Comparison of ENCODE assay signal across 8 cellular contexts in the genomic region with DNA sequence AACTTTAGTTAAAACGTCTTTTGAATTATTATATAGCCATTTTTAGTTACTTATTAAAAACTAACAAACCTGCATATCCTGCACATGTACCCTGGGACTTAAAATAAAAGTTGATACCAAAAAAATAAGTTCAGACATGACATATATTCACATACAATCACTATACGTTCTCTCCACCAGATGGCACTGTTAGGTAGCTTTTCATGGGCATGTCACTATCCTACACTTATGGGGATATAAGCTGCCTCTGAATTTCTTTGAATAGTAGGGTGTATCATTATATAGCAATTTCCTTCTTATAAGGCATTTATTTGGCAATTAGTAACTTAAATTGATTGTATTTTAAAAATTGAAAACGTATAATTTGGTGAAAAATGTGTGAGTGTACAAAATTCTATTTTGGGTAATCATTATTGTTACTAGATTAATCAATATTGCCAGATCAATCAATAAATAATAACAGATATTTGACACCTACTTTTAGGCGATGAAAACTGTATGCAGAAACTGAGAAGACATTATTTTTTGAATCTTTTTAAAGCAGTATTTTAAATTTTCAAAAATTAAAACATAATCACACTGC. TPM values are rescaled to one million over a fixed set of nuclear protein-coding genes. Genes with fewer than 3 reads are reported as not detected.
DNase-seq lines count a peak whose midpoint lies in the region; ATAC-seq, FAIRE-seq and TF ChIP-seq lines count a peak whose summit lies in the region.

No MANE protein-coding gene starts in this region.

- 1% methylated on average over 4 of the region's 4 CpGs for WGBS in esophagus muscularis mucosa

- TF ChIP-seq CTCF in Calu3 (IDR thresholded peaks at IDR 0.05; ENCODE audit: unreplicated experiment): peak; percentile 56
- peak; percentile 61 to 70 (median 68) for TF ChIP-seq CTCF in esophagus muscularis mucosa (IDR thresholded peaks at IDR 0.05)

- TF ChIP-seq POLR2A in esophagus muscularis mucosa (IDR thresholded peaks at IDR 0.05; ENCODE audit: low read depth): no peak

- ATAC-seq in GM19025 (IDR thresholded peaks at IDR 0.05; ENCODE audit: low read depth, unreplicated experiment) (peak; percentile 67), HG03196 (IDR thresholded peaks at IDR 0.05; ENCODE audit: unreplicated experiment) (peak; percentile 87)
- ATAC-seq in natural killer cell treated with Interleukin-12 subunit alpha and Interleukin-12 subunit beta and Interleukin-15 and Interleukin-18, amount 100 ng/mL, for 72 hours: peak; percentile 62 to 65

- H3K4me1 Mint-ChIP-seq in Calu3 (ENCODE audit: low read depth, unreplicated experiment): no peaks in the 10 kb centered on the region
- no peaks in the 10 kb centered on the region for H3K4me1 Mint-ChIP-seq in natural killer cell treated with Interleukin-12 subunit alpha and Interleukin-12 subunit beta and Interleukin-15 and Interleukin-18, amount 100 ng/mL, for 72 hours (ENCODE audit: low read depth in 2 of 2)
- H3K4me1 Mint-ChIP-seq in activated T-helper 2 cell treated with anti-CD3 and anti-CD28 coated beads, Interferon-gamma antibody, Interleukin-2, Interleukin-4, amounts not matched to agents 10 μg/mL and 5 μg/mL and 100 μg/mL, durations not matched to agents 14 hours and 24 hours and 36 hours (ENCODE audit: low read depth): no peaks in the 10 kb centered on the region

- no peak overlapping the region for H3K4me3 Mint-ChIP-seq in Calu3 (ENCODE audit: low read depth, unreplicated experiment)
- no peak overlapping the region for H3K4me3 Mint-ChIP-seq in natural killer cell treated with Interleukin-12 subunit alpha and Interleukin-12 subunit beta and Interleukin-15 and Interleukin-18, amount 100 ng/mL, for 72 hours
- H3K4me3 Mint-ChIP-seq in activated T-helper 2 cell treated with anti-CD3 and anti-CD28 coated beads, Interferon-gamma antibody, Interleukin-2, Interleukin-4, amounts not matched to agents 10 μg/mL and 5 μg/mL and 100 μg/mL, durations not matched to agents 14 hours and 24 hours and 36 hours (ENCODE audit: low read depth): no peak overlapping the region

- intact Hi-C loops in Calu3 (cut with micrococcal nuclease; ENCODE audit: unreplicated experiment): loop anchor here (1.0 to 10.0 kb wide), 3 partner anchors 326 to 532 kb away; partner anchors contain the start of gene RDH5
- intact Hi-C loops in esophagus muscularis mucosa (cut with DNase I): loop anchor here (2.0 kb wide), 1 partner anchor 430 kb away; no protein-coding TSS in a partner anchor
- intact Hi-C loops in activated T-helper 2 cell treated with anti-CD3 and anti-CD28 coated beads, Interferon-gamma antibody, Interleukin-2, Interleukin-4, amounts not matched to agents 10 μg/mL and 5 μg/mL and 100 μg/mL, durations not matched to agents 14 hours and 24 hours and 36 hours (cut with micrococcal nuclease): loop anchor here (1.0 to 2.0 kb wide), 2 partner anchors 430 to 464 kb away; no protein-coding TSS in a partner anchor

- H3K4me3 ChIP-seq in esophagus muscularis mucosa: no peak overlapping the region

- peak; percentile 71 for DNase-seq in Calu3
- peak; percentile 31 for DNase-seq in NCI-H2171 (lab: John Stamatoyannopoulos, UW)
- no peak for DNase-seq in esophagus muscularis mucosa (ENCODE audit: extremely low spot score)
- DNase-seq in natural killer cell treated with Interleukin-12 subunit alpha and Interleukin-12 subunit beta and Interleukin-15 and Interleukin-18, amount 100 ng/mL, for 72 hours (ENCODE audit: low spot score): no peak
- DNase-seq in activated T-helper 2 cell treated with anti-CD3 and anti-CD28 coated beads, Interferon-gamma antibody, Interleukin-2, Interleukin-4, amounts not matched to agents 10 μg/mL and 5 μg/mL and 100 μg/mL, durations not matched to agents 14 hours and 24 hours and 36 hours (ENCODE audit: low spot score): no peak

- H3K27me3 ChIP-seq in esophagus muscularis mucosa: no peaks in the 10 kb centered on the region

- no peak overlapping the region for H3K27ac ChIP-seq in esophagus muscularis mucosa (replicated peaks in 1 of 4)

- CTCF ChIA-PET in Calu3 (lab: Charles Lee): interaction anchor here (0.6 to 1.2 kb wide), 3 partner anchors 430 to 532 kb away, joined by 3 to 15 read pairs (median 4); no protein-coding TSS in a partner anchor

- peak; percentile 91 for FAIRE-seq in TTC549 (lab: Jason Lieb, UNC)

- H3K27ac Mint-ChIP-seq in Calu3 (ENCODE audit: unreplicated experiment): no peak overlapping the region
- H3K27ac Mint-ChIP-seq in natural killer cell treated with Interleukin-12 subunit alpha and Interleukin-12 subunit beta and Interleukin-15 and Interleukin-18, amount 100 ng/mL, for 72 hours: no peak overlapping the region
- no peak overlapping the region for H3K27ac Mint-ChIP-seq in activated T-helper 2 cell treated with anti-CD3 and anti-CD28 coated beads, Interferon-gamma antibody, Interleukin-2, Interleukin-4, amounts not matched to agents 10 μg/mL and 5 μg/mL and 100 μg/mL, durations not matched to agents 14 hours and 24 hours and 36 hours

- H3K9me3 Mint-ChIP-seq in Calu3 (ENCODE audit: low read depth, unreplicated experiment): no peaks in the 10 kb centered on the region
- no peaks in the 10 kb centered on the region for H3K9me3 Mint-ChIP-seq in natural killer cell treated with Interleukin-12 subunit alpha and Interleukin-12 subunit beta and Interleukin-15 and Interleukin-18, amount 100 ng/mL, for 72 hours
- no peaks in the 10 kb centered on the region for H3K9me3 Mint-ChIP-seq in activated T-helper 2 cell treated with anti-CD3 and anti-CD28 coated beads, Interferon-gamma antibody, Interleukin-2, Interleukin-4, amounts not matched to agents 10 μg/mL and 5 μg/mL and 100 μg/mL, durations not matched to agents 14 hours and 24 hours and 36 hours

- no peaks in the 10 kb centered on the region for H3K4me1 ChIP-seq in esophagus muscularis mucosa

- no peaks in the 10 kb centered on the region for H3K36me3 ChIP-seq in esophagus muscularis mucosa

- H3K9me3 ChIP-seq in esophagus muscularis mucosa: no peaks in the 10 kb centered on the region

- H3K36me3 Mint-ChIP-seq in Calu3 (ENCODE audit: insufficient read depth, unreplicated experiment): no peaks in the 10 kb centered on the region
- no peaks in the 10 kb centered on the region for H3K36me3 Mint-ChIP-seq in natural killer cell treated with Interleukin-12 subunit alpha and Interleukin-12 subunit beta and Interleukin-15 and Interleukin-18, amount 100 ng/mL, for 72 hours
- H3K36me3 Mint-ChIP-seq in activated T-helper 2 cell treated with anti-CD3 and anti-CD28 coated beads, Interferon-gamma antibody, Interleukin-2, Interleukin-4, amounts not matched to agents 10 μg/mL and 5 μg/mL and 100 μg/mL, durations not matched to agents 14 hours and 24 hours and 36 hours (ENCODE audit: low read depth): no peaks in the 10 kb centered on the region

- peaks cover 8% of the 10 kb centered on the region for H3K27me3 Mint-ChIP-seq in Calu3 (ENCODE audit: unreplicated experiment)
- peaks cover 32 to 34% of the 10 kb centered on the region in 2 donors for H3K27me3 Mint-ChIP-seq in natural killer cell treated with Interleukin-12 subunit alpha and Interleukin-12 subunit beta and Interleukin-15 and Interleukin-18, amount 100 ng/mL, for 72 hours
- peaks cover 14% of the 10 kb centered on the region for H3K27me3 Mint-ChIP-seq in activated T-helper 2 cell treated with anti-CD3 and anti-CD28 coated beads, Interferon-gamma antibody, Interleukin-2, Interleukin-4, amounts not matched to agents 10 μg/mL and 5 μg/mL and 100 μg/mL, durations not matched to agents 14 hours and 24 hours and 36 hours (ENCODE audit: low read depth)

- no TSS peak for BruUV-seq in Calu3 (replicated peaks; lab: Mats Ljungman, UMichigan)

- no peak for TF ChIP-seq EP300 in esophagus muscularis mucosa (IDR thresholded peaks at IDR 0.05)

RNA-seq across cellular contexts. Expression of gene OR10A7, which starts 31.8 kb away (rescaled TPM):
- total RNA-seq in Calu3 (2022): not detected in 2 replicates
- not detected for total RNA-seq in esophagus muscularis mucosa
- total RNA-seq in natural killer cell treated with Interleukin-12 subunit alpha and Interleukin-12 subunit beta and Interleukin-15 and Interleukin-18, amount 100 ng/mL, for 72 hours: not detected
- not detected in 2 replicates for total RNA-seq in activated T-helper 2 cell treated with anti-CD3 and anti-CD28 coated beads, Interferon-gamma antibody, Interleukin-2, Interleukin-4, amounts not matched to agents 10 μg/mL and 5 μg/mL and 100 μg/mL, durations not matched to agents 14 hours and 24 hours and 36 hours

RNA-seq across cellular contexts. Expression of gene OR6C74, which starts 55.3 kb away (rescaled TPM):
- total RNA-seq in Calu3 (2022) (not detected in 2 replicates), esophagus muscularis mucosa (not detected)
- not detected for total RNA-seq in natural killer cell treated with Interleukin-12 subunit alpha and Interleukin-12 subunit beta and Interleukin-15 and Interleukin-18, amount 100 ng/mL, for 72 hours
- total RNA-seq in activated T-helper 2 cell treated with anti-CD3 and anti-CD28 coated beads, Interferon-gamma antibody, Interleukin-2, Interleukin-4, amounts not matched to agents 10 μg/mL and 5 μg/mL and 100 μg/mL, durations not matched to agents 14 hours and 24 hours and 36 hours: not detected in 2 replicates

Comparison
In these comparisons a context has a peak if more than half of its experiments do, and no peak if none do; other contexts are left out.
1. DNase-seq: peak in Calu3 (single experiment) and NCI-H2171 (single experiment); none in esophagus muscularis mucosa (single experiment), natural killer cell treated with Interleukin-12 subunit alpha and Interleukin-12 subunit beta and Interleukin-15 and Interleukin-18, amount 100 ng/mL, for 72 hours (single experiment) and activated T-helper 2 cell treated with anti-CD3 and anti-CD28 coated beads, Interferon-gamma antibody, Interleukin-2, Interleukin-4, amounts not matched to agents 10 μg/mL and 5 μg/mL and 100 μg/mL, durations not matched to agents 14 hours and 24 hours and 36 hours (single experiment).
2. Peak in every context shown above with its lines, with median percentiles within 50 percentile points of each other: ATAC-seq.